Comparison of ENCODE assay signal across 20 cellular contexts in the genomic region with DNA sequence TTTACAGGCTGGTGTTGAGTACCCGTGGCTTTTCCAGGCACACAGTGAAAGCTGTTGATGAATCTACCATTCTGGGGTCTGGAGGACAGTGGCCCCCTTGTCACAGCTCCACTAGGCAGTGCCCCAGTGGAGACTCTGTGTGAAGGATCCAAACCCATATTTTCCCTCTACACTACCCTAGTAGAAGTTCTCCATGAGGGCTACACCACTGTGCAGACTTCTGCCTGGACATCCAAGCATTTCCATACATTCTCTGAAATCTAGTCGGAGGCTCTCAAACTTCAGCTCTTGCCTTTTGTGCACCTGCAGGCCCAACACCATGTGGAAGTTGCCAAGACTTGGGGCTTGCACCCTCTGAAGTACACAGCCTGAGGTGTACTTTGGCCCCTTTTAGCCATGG.
DNase-seq lines count a peak whose midpoint lies in the region; ATAC-seq, FAIRE-seq and TF ChIP-seq lines count a peak whose summit lies in the region.
"Had no signal": no experiment of that assay in that cellular context is flagged by ENCODE, and none has a peak within 500 bp of the region (broad histone marks: within the 10 kb centered on the region; RNA-seq: fewer than 3 reads in every experiment).

No MANE protein-coding gene starts in this region.

- H3K36me3 ChIP-seq in DND-41 (ENCODE audit: insufficient read depth, low read length): no peaks in the 10 kb centered on the region
- H3K36me3 ChIP-seq in OCI-LY7 (ENCODE audit: insufficient read depth, low read length): no peaks in the 10 kb centered on the region
- H3K36me3 ChIP-seq in mesendoderm (ENCODE audit: control insufficient read depth, insufficient read depth, low read length): no peaks in the 10 kb centered on the region
- H3K36me3 ChIP-seq in pancreas: no peaks in the 10 kb centered on the region
- H3K36me3 ChIP-seq: HAP-1 had no signal

- intact Hi-C loops in OCI-LY7 (cut with micrococcal nuclease; ENCODE audit: unreplicated experiment) (no loop called here), pancreas (cut with DNase I) (no loop called here)

- BruUV-seq in OCI-LY7 (replicated peaks; lab: Mats Ljungman, UMichigan): no TSS peak

- no CpG with 5 or more reads among the region's 2 CpGs for WGBS in mesendoderm (ENCODE audit: extremely low coverage, insufficient coverage, low lambda C conversion rate)
- 94 to 96% methylated on average over 2 of the region's 2 CpGs for WGBS in pancreas, 2 donors

- H2AFZ ChIP-seq in DND-41 (ENCODE audit: low read depth, low read length) (no peak overlapping the region), OCI-LY7 (ENCODE audit: low read length) (no peak overlapping the region)

- H3K27ac ChIP-seq in DND-41 (ENCODE audit: low read length) (no peak overlapping the region), OCI-LY7 (ENCODE audit: low read depth, low read length, poor library complexity, severe bottlenecking) (no peak overlapping the region), mesendoderm (ENCODE audit: low read depth, low read length) (no peak overlapping the region), pancreas (no peak overlapping the region)
- H3K27ac ChIP-seq: 22Rv1, BLaER1, C4-2B had no signal

- H3K4ac ChIP-seq in mesendoderm (ENCODE audit: low read depth, low read length): no peak overlapping the region

- H3K79me2 ChIP-seq in DND-41 (ENCODE audit: insufficient read depth, low read length): no peaks in the 10 kb centered on the region
- H3K79me2 ChIP-seq in OCI-LY7 (ENCODE audit: insufficient read depth, low read depth, low read length): no peaks in the 10 kb centered on the region
- H3K79me2 ChIP-seq in mesendoderm (ENCODE audit: control insufficient read depth, insufficient read depth, low read length): no peaks in the 10 kb centered on the region

- no peak for FAIRE-seq in pancreas (lab: Jason Lieb, UNC)
- FAIRE-seq: A204.1, GM12892, H54 had no signal

- no peak overlapping the region for H3K23ac ChIP-seq in mesendoderm (ENCODE audit: low read length)

- TF ChIP-seq CTCF in DND-41 (IDR thresholded peaks at IDR 0.05; ENCODE audit: borderline replicate concordance, extremely low read depth, low read length, poor library complexity, severe bottlenecking) (no peak), OCI-LY7 (conservative IDR thresholded peaks at IDR 0.05; ENCODE audit: low read length) (no peak), pancreas (IDR thresholded peaks at IDR 0.05) (no peak)

- H4K8ac ChIP-seq in mesendoderm (ENCODE audit: low read depth, low read length): no peak overlapping the region

- no peak overlapping the region for H3K56ac ChIP-seq in mesendoderm (ENCODE audit: low read length)

- no peak overlapping the region for H3K4me2 ChIP-seq in DND-41 (ENCODE audit: insufficient read depth, low read length)
- H3K4me2 ChIP-seq in OCI-LY7 (ENCODE audit: low read length): no peak overlapping the region
- H3K4me2 ChIP-seq in mesendoderm (ENCODE audit: low read length): no peak overlapping the region
- H3K4me2 ChIP-seq: BLaER1 had no signal

- H4K20me1 ChIP-seq in DND-41 (ENCODE audit: insufficient read depth, low read length): no peaks in the 10 kb centered on the region
- H4K20me1 ChIP-seq in OCI-LY7 (ENCODE audit: insufficient read depth, low read length): no peaks in the 10 kb centered on the region
- H4K20me1 ChIP-seq: BLaER1 had no signal

- no peak overlapping the region for H2AK5ac ChIP-seq in mesendoderm (ENCODE audit: low read length)

- H3K9me3 ChIP-seq in DND-41 (ENCODE audit: insufficient read depth, low read length, severe bottlenecking): peaks cover 24% of the 10 kb centered on the region
- H3K9me3 ChIP-seq in OCI-LY7 (ENCODE audit: low read length): 0 out of 2 replicates have a peak, but pooled peaks cover 5% of the 10 kb centered on the region
- H3K9me3 ChIP-seq in pancreas: no peaks in the 10 kb centered on the region
- H3K9me3 ChIP-seq: HAP-1 had no signal

- no peak overlapping the region for H2BK5ac ChIP-seq in mesendoderm (ENCODE audit: low read length)

- ATAC-seq in DND-41 (ENCODE audit: insufficient read depth, low read depth) (no peak), pancreas (no peak)
- ATAC-seq: CD8-positive, alpha-beta T cell had no signal

- CTCF ChIA-PET in OCI-LY7 (lab: Charles Lee; ENCODE audit: unreplicated experiment): no interaction called here

- no peak overlapping the region for H2BK15ac ChIP-seq in mesendoderm (replicated peaks; ENCODE audit: low read depth)

- no peaks in the 10 kb centered on the region for H3K27me3 ChIP-seq in DND-41 (ENCODE audit: insufficient read depth, low read length, poor library complexity)
- H3K27me3 ChIP-seq in mesendoderm (ENCODE audit: insufficient read depth, low read length, poor library complexity): no peaks in the 10 kb centered on the region
- H3K27me3 ChIP-seq in pancreas: no peaks in the 10 kb centered on the region
- H3K27me3 ChIP-seq: BLaER1 had no signal

- peak; percentile 8 for DNase-seq in DMS 273 (lab: John Stamatoyannopoulos, UW; ENCODE audit: unreplicated experiment)
- DNase-seq in DMS 273 treated with DMSO at 0.1 percent for 48 hours (lab: John Stamatoyannopoulos, UW): no peak
- DNase-seq in DND-41: peak; percentile 13
- DNase-seq in OCI-LY7 (ENCODE audit: low spot score): peak; percentile 12
- DNase-seq in mesendoderm: peak; percentile 7
- DNase-seq in NCI-H1694 (lab: John Stamatoyannopoulos, UW): no peak
- DNase-seq in pancreas: no peak
- DNase-seq: Caco-2; CD4-positive, CD25-positive, alpha-beta regulatory T cell; CD8-positive, alpha-beta T cell; DMS79; GF-D8; GOT3 had no signal

- H3K4me3 ChIP-seq in DND-41 (ENCODE audit: low read depth in 1 of 2, low read length in 2 of 2): no peak overlapping the region
- H3K4me3 ChIP-seq in OCI-LY7 (ENCODE audit: low read depth, low read length, poor library complexity, severe bottlenecking): no peak overlapping the region
- H3K4me3 ChIP-seq in mesendoderm (ENCODE audit: low read length): no peak overlapping the region
- H3K4me3 ChIP-seq in pancreas: no peak overlapping the region
- H3K4me3 ChIP-seq: BLaER1, HAP-1 had no signal

- no peak overlapping the region for H2BK120ac ChIP-seq in mesendoderm (ENCODE audit: low read depth, low read length)

- H3K18ac ChIP-seq in mesendoderm (ENCODE audit: low read length): no peak overlapping the region

- POLR2A ChIA-PET in OCI-LY7 (lab: Charles Lee): no interaction called here

- H3K9ac ChIP-seq in DND-41 (ENCODE audit: low read depth, low read length) (no peak overlapping the region), mesendoderm (ENCODE audit: low read length) (no peak overlapping the region)
- H3K9ac ChIP-seq: BLaER1 had no signal

- H3K9me2 ChIP-seq in OCI-LY7 (ENCODE audit: insufficient read depth, low read length): no peaks in the 10 kb centered on the region

- no peak overlapping the region for H4K5ac ChIP-seq in mesendoderm (ENCODE audit: low read length)

- no peaks in the 10 kb centered on the region for H3K79me1 ChIP-seq in mesendoderm (ENCODE audit: low read length)

- H3K4me1 ChIP-seq in DND-41 (ENCODE audit: insufficient read depth, low read length): no peaks in the 10 kb centered on the region
- no peaks in the 10 kb centered on the region for H3K4me1 ChIP-seq in OCI-LY7 (ENCODE audit: insufficient read depth, low read length, poor library complexity, severe bottlenecking)
- H3K4me1 ChIP-seq in mesendoderm (ENCODE audit: control insufficient read depth, low read depth, low read length): no peaks in the 10 kb centered on the region
- H3K4me1 ChIP-seq in pancreas: peaks cover 10 to 11% (median 10%) of the 10 kb centered on the region in 3 donors
- H3K4me1 ChIP-seq: BLaER1, Caco-2, HAP-1 had no signal

Comparison
In these comparisons a context has a peak if more than half of its experiments do, and no peak if none do; other contexts are left out.
1. DNase-seq: peak in DMS 273 (single experiment), DND-41 (single experiment), OCI-LY7 (single experiment) and mesendoderm (single experiment); none in DMS 273 treated with DMSO at 0.1 percent for 48 hours (single experiment), NCI-H1694 (single experiment) and pancreas (0 of 6).